1 cellular context compared by ENCODE assay signal in genomic region chr17:81901167-81902022, GRCh38.
TF ChIP-seq lines count a peak whose summit lies in the region.

No MANE protein-coding gene starts in this region.

TF ChIP-seq in HEK293, 187 proteins besides CTCF, POLR2A, EP300 and RAD21 (continued from another document):
- TF ChIP-seq, protein P1, sequence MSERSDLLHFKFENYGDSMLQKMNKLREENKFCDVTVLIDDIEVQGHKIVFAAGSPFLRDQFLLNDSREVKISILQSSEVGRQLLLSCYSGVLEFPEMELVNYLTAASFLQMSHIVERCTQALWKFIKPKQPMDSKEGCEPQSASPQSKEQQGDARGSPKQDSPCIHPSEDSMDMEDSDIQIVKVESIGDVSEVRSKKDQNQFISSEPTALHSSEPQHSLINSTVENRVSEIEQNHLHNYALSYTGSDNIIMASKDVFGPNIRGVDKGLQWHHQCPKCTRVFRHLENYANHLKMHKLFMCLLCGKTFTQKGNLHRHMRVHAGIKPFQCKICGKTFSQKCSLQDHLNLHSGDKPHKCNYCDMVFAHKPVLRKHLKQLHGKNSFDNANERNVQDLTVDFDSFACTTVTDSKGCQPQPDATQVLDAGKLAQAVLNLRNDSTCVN (tag by site-specific recombination; optimal IDR thresholded peaks at IDR 0.05): no peak
- TF ChIP-seq GLIS2 (tag by site-specific recombination; IDR thresholded peaks at IDR 0.05): peak; percentile 61
- TF ChIP-seq ZNF843 (tag by site-specific recombination; IDR thresholded peaks at IDR 0.05): no peak
- TF ChIP-seq ZNF416 (tag by site-specific recombination; IDR thresholded peaks at IDR 0.05): no peak
- TF ChIP-seq ZNF580 (tag by site-specific recombination; IDR thresholded peaks at IDR 0.05): no peak
- TF ChIP-seq ZNF335 (tag by site-specific recombination; conservative IDR thresholded peaks at IDR 0.05): no peak
- TF ChIP-seq, protein P2, sequence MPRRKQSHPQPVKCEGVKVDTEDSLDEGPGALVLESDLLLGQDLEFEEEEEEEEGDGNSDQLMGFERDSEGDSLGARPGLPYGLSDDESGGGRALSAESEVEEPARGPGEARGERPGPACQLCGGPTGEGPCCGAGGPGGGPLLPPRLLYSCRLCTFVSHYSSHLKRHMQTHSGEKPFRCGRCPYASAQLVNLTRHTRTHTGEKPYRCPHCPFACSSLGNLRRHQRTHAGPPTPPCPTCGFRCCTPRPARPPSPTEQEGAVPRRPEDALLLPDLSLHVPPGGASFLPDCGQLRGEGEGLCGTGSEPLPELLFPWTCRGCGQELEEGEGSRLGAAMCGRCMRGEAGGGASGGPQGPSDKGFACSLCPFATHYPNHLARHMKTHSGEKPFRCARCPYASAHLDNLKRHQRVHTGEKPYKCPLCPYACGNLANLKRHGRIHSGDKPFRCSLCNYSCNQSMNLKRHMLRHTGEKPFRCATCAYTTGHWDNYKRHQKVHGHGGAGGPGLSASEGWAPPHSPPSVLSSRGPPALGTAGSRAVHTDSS (tag by site-specific recombination; IDR thresholded peaks at IDR 0.05): no peak
- TF ChIP-seq ZNF311 (tag by site-specific recombination; IDR thresholded peaks at IDR 0.05; ENCODE audit: borderline replicate concordance): no peak
- TF ChIP-seq PRDM1 (tag by site-specific recombination; IDR thresholded peaks at IDR 0.05): no peak
- no peak for TF ChIP-seq KLF9 (tag by site-specific recombination; IDR thresholded peaks at IDR 0.05; ENCODE audit: low read depth)
- no peak for TF ChIP-seq ZBTB21 (tag by site-specific recombination; IDR thresholded peaks at IDR 0.05)
- TF ChIP-seq ZFP41 (tag by site-specific recombination; IDR thresholded peaks at IDR 0.05; ENCODE audit: borderline replicate concordance): no peak
- no peak for TF ChIP-seq ZNF248 (tag by site-specific recombination; IDR thresholded peaks at IDR 0.05)
